ENCODE assay signal across 1 cellular context in genomic region chr22:30304495-30305244, GRCh38.
A peak's percentile ranks its signal among the peaks of the same experiment; 100 is the strongest.
TF ChIP-seq lines count a peak whose summit lies in the region.

No MANE protein-coding gene starts in this region.

TF ChIP-seq in GM12878, 131 proteins besides CTCF, POLR2A, EP300 and RAD21:
- TF ChIP-seq TCF3 (IDR thresholded peaks at IDR 0.05; ENCODE audit: borderline replicate concordance, insufficient read depth, low read depth, low read length) (0 out of 2 replicates have a peak, but pooled peaks have one; percentile 6), EED (IDR thresholded peaks at IDR 0.05; ENCODE audit: low read depth) (no peak; the same call in 1 of the 2 replicates), SPI1 (IDR thresholded peaks at IDR 0.05; ENCODE audit: borderline replicate concordance, insufficient read depth, low read depth, low read length) (0 out of 2 replicates have a peak, but pooled peaks have one; percentile 25), TCF12 (IDR thresholded peaks at IDR 0.05; ENCODE audit: low read depth, low read length) (0 out of 2 replicates have a peak, but pooled peaks have one; percentile 15), BCLAF1 (IDR thresholded peaks at IDR 0.05) (no peak)
